ENCODE assay signal across 16 cellular contexts in the genomic region with DNA sequence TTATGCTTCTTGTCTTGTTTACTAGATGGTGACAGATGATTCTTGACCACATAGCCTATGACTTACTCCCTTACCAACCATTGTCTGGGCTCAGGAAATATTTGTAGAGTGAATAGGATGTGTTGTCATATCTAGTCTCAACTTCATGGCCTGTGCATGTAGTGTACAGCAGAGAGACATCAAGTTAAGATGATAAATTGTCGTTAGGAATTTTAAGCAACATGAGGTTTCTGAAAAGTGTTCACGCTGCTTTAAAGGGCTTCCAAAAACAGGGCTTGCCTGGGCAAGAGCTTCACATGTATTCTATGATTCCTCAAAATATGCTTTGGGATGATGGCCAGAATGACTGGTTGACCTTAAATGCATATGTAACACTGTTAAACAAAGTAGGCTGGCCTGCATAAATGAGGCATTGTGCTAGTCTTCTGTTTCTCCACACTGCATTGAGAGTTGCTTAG.
DNase-seq lines count a peak whose midpoint lies in the region; ATAC-seq and TF ChIP-seq lines count a peak whose summit lies in the region.
"Had no signal": no experiment of that assay in that cellular context is flagged by ENCODE, and none has a peak within 500 bp of the region (broad histone marks: within the 10 kb centered on the region; RNA-seq: fewer than 3 reads in every experiment).

No MANE protein-coding gene starts in this region.

- H3K4me2 ChIP-seq in mesenchymal stem cell (ENCODE audit: low read length, poor library complexity, severe bottlenecking) = no peak overlapping the region

- no peak overlapping the region for H4K8ac ChIP-seq in mesenchymal stem cell (ENCODE audit: low read length)

- no peak overlapping the region for H2AFZ ChIP-seq in mesenchymal stem cell (ENCODE audit: low read depth, low read length)

- no peak overlapping the region for H4K91ac ChIP-seq in mesenchymal stem cell (ENCODE audit: low read length)

- no peak overlapping the region for H3K14ac ChIP-seq in mesenchymal stem cell (ENCODE audit: low read length in 2 of 2)

- no peak overlapping the region for H2BK120ac ChIP-seq in mesenchymal stem cell (ENCODE audit: low read depth, low read length)

- POLR2A ChIA-PET in Panc1 (lab: Charles Lee) = no interaction called here

- no peak overlapping the region for H3K9ac ChIP-seq in mesenchymal stem cell (ENCODE audit: low read length)

- no peak overlapping the region for H3K27ac ChIP-seq in Panc1 (ENCODE audit: low read length)
- H3K27ac ChIP-seq in ectodermal cell (ENCODE audit: insufficient read depth, low read depth, low read length, poor library complexity, severe bottlenecking) = peak overlapping the region; percentile 58
- no peak overlapping the region for H3K27ac ChIP-seq in mesenchymal stem cell (ENCODE audit: low read length, poor library complexity, severe bottlenecking)
- H3K27ac ChIP-seq: body of pancreas, right atrium auricular region had no signal

- no peak for TF ChIP-seq CTCF in Panc1 (IDR thresholded peaks at IDR 0.05)

- DNase-seq in Daoy (ENCODE audit: low read depth) (peak; percentile 15), Panc1 (ENCODE audit: low read depth, low spot score) (peak; percentile 20), mesenchymal stem cell (peak; percentile 83)
- DNase-seq in activated CD8-positive, alpha-beta memory T cell treated with anti-CD3 and anti-CD28 coated beads, Interleukin-2, amount 10 ng/mL, durations not matched to agents 7 days and 5 days = no peak
- no peak for DNase-seq in activated naive CD4-positive, alpha-beta T cell treated with anti-CD3 and anti-CD28 coated beads, Interleukin-2, amount 50 U/mL, for 72 hours (ENCODE audit: low spot score in 2 of 2)
- DNase-seq: activated CD4-positive, alpha-beta T cell treated with anti-CD3 and anti-CD28 coated beads, Interleukin-2, amount 10 ng/mL, durations not matched to agents 7 days and 5 days; body of pancreas; DND-41; NCI-H1930 had no signal

- ATAC-seq in Panc1 (no peak), HG03159 (IDR thresholded peaks at IDR 0.05; ENCODE audit: unreplicated experiment) (no peak), GM21529 (IDR thresholded peaks at IDR 0.05; ENCODE audit: unreplicated experiment) (no peak)
- ATAC-seq in activated CD8-positive, alpha-beta memory T cell treated with anti-CD3 and anti-CD28 coated beads, Interleukin-2, amount 10 ng/mL, durations not matched to agents 7 days and 5 days = no peak
- no peak for ATAC-seq in activated naive CD4-positive, alpha-beta T cell treated with anti-CD3 and anti-CD28 coated beads, Interleukin-2, amount 50 U/mL, for 72 hours
- ATAC-seq: body of pancreas had no signal

- peak overlapping the region in 1 of 2 experiments; percentile 35 for H3K18ac ChIP-seq in mesenchymal stem cell (ENCODE audit: low read depth in 1 of 2, low read length in 2 of 2)

- H3K4me3 ChIP-seq in Panc1 (ENCODE audit: low read depth in 2 of 2, low read length in 2 of 2) = no peak overlapping the region
- H3K4me3 ChIP-seq in ectodermal cell (ENCODE audit: insufficient read depth, low read depth, low read length) = no peak overlapping the region
- H3K4me3 ChIP-seq in mesenchymal stem cell (ENCODE audit: insufficient read depth in 1 of 2, low read depth in 1 of 2, low read length in 2 of 2) = no peak overlapping the region
- H3K4me3 ChIP-seq: body of pancreas, right atrium auricular region had no signal

- no peak overlapping the region for H3K23ac ChIP-seq in mesenchymal stem cell (ENCODE audit: low read length in 2 of 2)

- no peaks in the 10 kb centered on the region for H3K36me3 Mint-ChIP-seq in activated CD8-positive, alpha-beta memory T cell treated with anti-CD3 and anti-CD28 coated beads, Interleukin-2, amount 10 ng/mL, durations not matched to agents 7 days and 5 days
- no peaks in the 10 kb centered on the region for H3K36me3 Mint-ChIP-seq in activated naive CD4-positive, alpha-beta T cell treated with anti-CD3 and anti-CD28 coated beads, Interleukin-2, amount 50 U/mL, for 72 hours

- WGBS in ectodermal cell, 2 experiments = 90 to 100% methylated on average over 2 of the region's 2 CpGs
- 19% methylated on average over 2 of the region's 2 CpGs for WGBS in mesenchymal stem cell

- H3K79me1 ChIP-seq in mesenchymal stem cell (replicated peaks; ENCODE audit: low read length, poor library complexity, severe bottlenecking) = no peaks in the 10 kb centered on the region

- CTCF ChIA-PET in Panc1 (lab: Charles Lee) = no interaction called here
- CTCF ChIA-PET in activated CD8-positive, alpha-beta memory T cell treated with anti-CD3 and anti-CD28 coated beads, Interleukin-2, amount 10 ng/mL, durations not matched to agents 7 days and 5 days (lab: Charles Lee) = no interaction called here

- H2BK15ac ChIP-seq in mesenchymal stem cell (ENCODE audit: low read depth, poor library complexity, severe bottlenecking) = no peak overlapping the region

- H3K4ac ChIP-seq in mesenchymal stem cell (ENCODE audit: low read depth in 1 of 2, low read length in 2 of 2) = no peak overlapping the region

- no TSS peak for BruUV-seq in Panc1 (replicated peaks; lab: Mats Ljungman, UMichigan)

- H3K36me3 ChIP-seq in Panc1 (ENCODE audit: control insufficient read depth, insufficient read depth, low read length) (no peaks in the 10 kb centered on the region), ectodermal cell (ENCODE audit: control insufficient read depth, insufficient read depth, low read length) (no peaks in the 10 kb centered on the region), mesenchymal stem cell (ENCODE audit: control insufficient read depth in 1 of 2, insufficient read depth in 2 of 2, low read depth in 1 of 2, low read length in 2 of 2) (no peaks in the 10 kb centered on the region)
- H3K36me3 ChIP-seq: right atrium auricular region had no signal

- no peaks in the 10 kb centered on the region for H3K27me3 Mint-ChIP-seq in activated CD8-positive, alpha-beta memory T cell treated with anti-CD3 and anti-CD28 coated beads, Interleukin-2, amount 10 ng/mL, durations not matched to agents 7 days and 5 days
- H3K27me3 Mint-ChIP-seq: activated CD4-positive, alpha-beta T cell treated with anti-CD3 and anti-CD28 coated beads, Interleukin-2, amount 10 ng/mL, durations not matched to agents 7 days and 5 days; stimulated activated naive CD8-positive, alpha-beta T cell treated with anti-CD3 and anti-CD28 coated beads, Interleukin-15, Interleukin-2, amounts not matched to agents 100 ng/mL and 50 ng/mL, for 24 hours had no signal

- H3K9me3 Mint-ChIP-seq in activated CD8-positive, alpha-beta memory T cell treated with anti-CD3 and anti-CD28 coated beads, Interleukin-2, amount 10 ng/mL, durations not matched to agents 7 days and 5 days (ENCODE audit: low read depth) = no peaks in the 10 kb centered on the region
- H3K9me3 Mint-ChIP-seq in activated naive CD4-positive, alpha-beta T cell treated with anti-CD3 and anti-CD28 coated beads, Interleukin-2, amount 50 U/mL, for 72 hours = peaks cover 0 to 13% of the 10 kb centered on the region in 2 donors
- H3K9me3 Mint-ChIP-seq: activated CD4-positive, alpha-beta T cell treated with anti-CD3 and anti-CD28 coated beads, Interleukin-2, amount 10 ng/mL, durations not matched to agents 7 days and 5 days; activated T-helper 1 cell treated with anti-CD3 and anti-CD28 coated beads, Interleukin-12 subunit alpha, Interleukin-12 subunit beta, Interleukin-2, Interleukin-4 antibody, amounts not matched to agents 30 ng/mL and 10 ng/mL and 1 ng/mL, durations not matched to agents 14 hours and 24 hours and 36 hours; T-helper 1 cell treated with Interleukin-12 subunit alpha and Interleukin-12 subunit beta and Interleukin-4 antibody, amounts not matched to agents 30 μg/mL and 1 μg/mL, for 36 hours had no signal

- intact Hi-C loops in Panc1 (cut with micrococcal nuclease; ENCODE audit: unreplicated experiment) = no loop called here

- H3K9me3 ChIP-seq in Panc1 (ENCODE audit: control insufficient read depth, insufficient read depth, low read depth, low read length) (no peaks in the 10 kb centered on the region), ectodermal cell (ENCODE audit: control insufficient read depth, low read length) (no peaks in the 10 kb centered on the region), mesenchymal stem cell (ENCODE audit: control insufficient read depth, low read length) (no peaks in the 10 kb centered on the region)
- H3K9me3 ChIP-seq: body of pancreas, right atrium auricular region had no signal

- H2BK12ac ChIP-seq in mesenchymal stem cell (ENCODE audit: low read length in 2 of 2) = peak overlapping the region in 1 of 2 experiments; percentile 35

- no peaks in the 10 kb centered on the region for H3K27me3 ChIP-seq in Panc1 (ENCODE audit: control insufficient read depth, insufficient read depth, low read length)
- no peaks in the 10 kb centered on the region for H3K27me3 ChIP-seq in ectodermal cell (ENCODE audit: control insufficient read depth, insufficient read depth, low read length, poor library complexity, severe bottlenecking)
- H3K27me3 ChIP-seq in mesenchymal stem cell (ENCODE audit: control insufficient read depth in 1 of 2, insufficient read depth in 1 of 2, low read length in 2 of 2) = no peaks in the 10 kb centered on the region
- H3K27me3 ChIP-seq: body of pancreas, right atrium auricular region had no signal

- no peak overlapping the region for H2AK5ac ChIP-seq in mesenchymal stem cell (ENCODE audit: low read length, severe bottlenecking)

- in situ Hi-C loops in Panc1 (cut with HindIII; ENCODE audit: low pct_unique_long_range_greater_than_20kb, low sequenced_read_pairs) = no loop called here

- H3K27ac Mint-ChIP-seq in activated CD8-positive, alpha-beta memory T cell treated with anti-CD3 and anti-CD28 coated beads, Interleukin-2, amount 10 ng/mL, durations not matched to agents 7 days and 5 days = no peak overlapping the region
- no peak overlapping the region for H3K27ac Mint-ChIP-seq in activated naive CD4-positive, alpha-beta T cell treated with anti-CD3 and anti-CD28 coated beads, Interleukin-2, amount 50 U/mL, for 72 hours
- H3K27ac Mint-ChIP-seq: activated CD4-positive, alpha-beta T cell treated with anti-CD3 and anti-CD28 coated beads, Interleukin-2, amount 10 ng/mL, durations not matched to agents 7 days and 5 days; activated T-helper 1 cell treated with anti-CD3 and anti-CD28 coated beads, Interleukin-12 subunit alpha, Interleukin-12 subunit beta, Interleukin-2, Interleukin-4 antibody, amounts not matched to agents 30 ng/mL and 10 ng/mL and 1 ng/mL, durations not matched to agents 14 hours and 24 hours and 36 hours; stimulated activated naive CD8-positive, alpha-beta T cell treated with anti-CD3 and anti-CD28 coated beads, Interleukin-15, Interleukin-2, amounts not matched to agents 100 ng/mL and 50 ng/mL, for 24 hours; T-helper 1 cell treated with Interleukin-12 subunit alpha and Interleukin-12 subunit beta and Interleukin-4 antibody, amounts not matched to agents 30 μg/mL and 1 μg/mL, for 36 hours had no signal

- no peak overlapping the region for H2BK5ac ChIP-seq in mesenchymal stem cell (ENCODE audit: low read depth, low read length, poor library complexity, severe bottlenecking)

- no peak overlapping the region for H3K4me3 Mint-ChIP-seq in activated CD8-positive, alpha-beta memory T cell treated with anti-CD3 and anti-CD28 coated beads, Interleukin-2, amount 10 ng/mL, durations not matched to agents 7 days and 5 days
- H3K4me3 Mint-ChIP-seq: activated CD4-positive, alpha-beta T cell treated with anti-CD3 and anti-CD28 coated beads, Interleukin-2, amount 10 ng/mL, durations not matched to agents 7 days and 5 days; activated T-helper 1 cell treated with anti-CD3 and anti-CD28 coated beads, Interleukin-12 subunit alpha, Interleukin-12 subunit beta, Interleukin-2, Interleukin-4 antibody, amounts not matched to agents 30 ng/mL and 10 ng/mL and 1 ng/mL, durations not matched to agents 14 hours and 24 hours and 36 hours; stimulated activated naive CD8-positive, alpha-beta T cell treated with anti-CD3 and anti-CD28 coated beads, Interleukin-15, Interleukin-2, amounts not matched to agents 100 ng/mL and 50 ng/mL, for 24 hours; T-helper 1 cell treated with Interleukin-12 subunit alpha and Interleukin-12 subunit beta and Interleukin-4 antibody, amounts not matched to agents 30 μg/mL and 1 μg/mL, for 36 hours had no signal

- H3K4me1 ChIP-seq in Panc1 (ENCODE audit: control insufficient read depth, insufficient read depth, low read length) = no peaks in the 10 kb centered on the region
- H3K4me1 ChIP-seq in ectodermal cell (ENCODE audit: control insufficient read depth, insufficient read depth, low read length) = peaks cover 26% of the 10 kb centered on the region
- H3K4me1 ChIP-seq in mesenchymal stem cell (ENCODE audit: control insufficient read depth, insufficient read depth, low read depth, low read length) = no peaks in the 10 kb centered on the region
- H3K4me1 ChIP-seq: body of pancreas, right atrium auricular region had no signal

- H3K4me1 Mint-ChIP-seq in activated CD8-positive, alpha-beta memory T cell treated with anti-CD3 and anti-CD28 coated beads, Interleukin-2, amount 10 ng/mL, durations not matched to agents 7 days and 5 days = no peaks in the 10 kb centered on the region
- H3K4me1 Mint-ChIP-seq: activated CD4-positive, alpha-beta T cell treated with anti-CD3 and anti-CD28 coated beads, Interleukin-2, amount 10 ng/mL, durations not matched to agents 7 days and 5 days had no signal

Comparison
In these comparisons a context has a peak if more than half of its experiments do, and no peak if none do; other contexts are left out.
1. DNase-seq: peak in Daoy (single experiment), Panc1 (single experiment) and mesenchymal stem cell (single experiment); none in activated CD8-positive, alpha-beta memory T cell treated with anti-CD3 and anti-CD28 coated beads, Interleukin-2, amount 10 ng/mL, durations not matched to agents 7 days and 5 days (single experiment) and activated naive CD4-positive, alpha-beta T cell treated with anti-CD3 and anti-CD28 coated beads, Interleukin-2, amount 50 U/mL, for 72 hours (0 of 2).